2 cellular contexts compared by ENCODE assay signal in genomic region chr12:115383668-115384067, GRCh38.
TF ChIP-seq lines count a peak whose summit lies in the region.

No MANE protein-coding gene starts in this region.

TF ChIP-seq in A549, 52 proteins besides CTCF, POLR2A, EP300 and RAD21:
- TF ChIP-seq HOXA7 (CRISPR knock-in tag; IDR thresholded peaks at IDR 0.05) (no peak), FOSL2 (IDR thresholded peaks at IDR 0.05) (no peak), FOSL2 (CRISPR knock-in tag; IDR thresholded peaks at IDR 0.05) (peak; percentile 53; the same call in 1 of the 2 replicates), RCOR1 (IDR thresholded peaks at IDR 0.05; ENCODE audit: low read depth, low read length) (no peak), RFX5 (IDR thresholded peaks at IDR 0.05) (no peak), CEBPB (IDR thresholded peaks at IDR 0.05) (peak in 1 of 2 experiments; percentile 6; a peak in 1 of 4 replicates), JUNB (IDR thresholded peaks at IDR 0.05) (peak; percentile 58; the same call in 1 of the 2 replicates), KDM1A (IDR thresholded peaks at IDR 0.05; ENCODE audit: low read depth) (no peak), GATA3 (IDR thresholded peaks at IDR 0.05; ENCODE audit: borderline replicate concordance) (peak; percentile 25; the same call in 1 of the 2 replicates), PHF8 (IDR thresholded peaks at IDR 0.05; ENCODE audit: borderline replicate concordance, low read depth) (no peak), NR3C1 (IDR thresholded peaks at IDR 0.05) (no peak), SMC3 (IDR thresholded peaks at IDR 0.05) (0 out of 3 replicates have a peak, but pooled peaks have one; percentile 16)
- TF ChIP-seq, protein P1, sequence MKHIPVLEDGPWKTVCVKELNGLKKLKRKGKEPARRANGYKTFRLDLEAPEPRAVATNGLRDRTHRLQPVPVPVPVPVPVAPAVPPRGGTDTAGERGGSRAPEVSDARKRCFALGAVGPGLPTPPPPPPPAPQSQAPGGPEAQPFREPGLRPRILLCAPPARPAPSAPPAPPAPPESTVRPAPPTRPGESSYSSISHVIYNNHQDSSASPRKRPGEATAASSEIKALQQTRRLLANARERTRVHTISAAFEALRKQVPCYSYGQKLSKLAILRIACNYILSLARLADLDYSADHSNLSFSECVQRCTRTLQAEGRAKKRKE (CRISPR knock-in tag; IDR thresholded peaks at IDR 0.05; ENCODE audit: low read depth): no peak

TF ChIP-seq in HepG2, 621 proteins besides CTCF, POLR2A, EP300 and RAD21:
- no peak for TF ChIP-seq RXRB (CRISPR knock-in tag; IDR thresholded peaks at IDR 0.05; ENCODE audit: borderline replicate concordance)
- TF ChIP-seq ZNF724P (CRISPR knock-in tag; IDR thresholded peaks at IDR 0.05; ENCODE audit: borderline replicate concordance): no peak
- no peak for TF ChIP-seq ATM (IDR thresholded peaks at IDR 0.05; ENCODE audit: borderline replicate concordance)
- TF ChIP-seq KDM2A (CRISPR knock-in tag; IDR thresholded peaks at IDR 0.05; ENCODE audit: borderline replicate concordance, low read depth): no peak
- TF ChIP-seq ZNF580 (CRISPR knock-in tag; IDR thresholded peaks at IDR 0.05; ENCODE audit: borderline replicate concordance, low read depth): no peak
- TF ChIP-seq SP1 (IDR thresholded peaks at IDR 0.05): no peak
- TF ChIP-seq SP1 (CRISPR knock-in tag; IDR thresholded peaks at IDR 0.05): no peak
- TF ChIP-seq ATF5 (CRISPR knock-in tag; IDR thresholded peaks at IDR 0.05; ENCODE audit: low read depth): no peak
- no peak for TF ChIP-seq SPEN (CRISPR knock-in tag; IDR thresholded peaks at IDR 0.05; ENCODE audit: low read depth)
